ENCODE assay signal across 40 cellular contexts in genomic region chr4:68683034-68683433, GRCh38. TPM values are rescaled to one million over a fixed set of nuclear protein-coding genes. Genes with fewer than 3 reads are reported as not detected.
"Had no signal": no experiment of that assay in that cellular context is flagged by ENCODE, and none has a peak within 500 bp of the region (broad histone marks: within the 10 kb centered on the region; RNA-seq: fewer than 3 reads in every experiment).

No MANE protein-coding gene starts in this region.

- FAIRE-seq: astrocyte, endothelial cell of umbilical vein had no signal

- H3K4me3 Mint-ChIP-seq: activated CD4-positive, alpha-beta memory T cell treated with anti-CD3 and anti-CD28 coated beads for 36 hours; activated CD4-positive, alpha-beta T cell treated with anti-CD3 and anti-CD28 coated beads for 36 hours; activated CD4-positive, alpha-beta T cell treated with anti-CD3 and anti-CD28 coated beads, Interleukin-2, amount 10 ng/mL, durations not matched to agents 24 days and 14 days; activated CD8-positive, alpha-beta memory T cell treated with anti-CD3 and anti-CD28 coated beads, Interleukin-2, amount 10 ng/mL, durations not matched to agents 7 days and 5 days; activated CD8-positive, alpha-beta T cell treated with anti-CD3 and anti-CD28 coated beads, Interleukin-2, amount 10 ng/mL, durations not matched to agents 7 days and 5 days; activated naive CD8-positive, alpha-beta T cell; activated T-cell treated with anti-CD3 and anti-CD28 coated beads, Interleukin-2, amount 50 U/mL, for 24 hours; activated T-cell treated with anti-CD3 and anti-CD28 coated beads, Interleukin-2, amount 50 U/mL, for 72 hours; activated T-helper 17 cell treated with anti-CD3 and anti-CD28 coated beads, Interleukin-2, amount 50 U/mL, for 72 hours; T-helper 17 cell; T-helper 2 cell treated with Interferon-gamma antibody and Interleukin-4, amounts not matched to agents 5 μg/mL and 100 μg/mL, for 36 hours had no signal

- H3K9me3 Mint-ChIP-seq: activated CD4-positive, alpha-beta T cell treated with anti-CD3 and anti-CD28 coated beads, Interleukin-2, amount 10 ng/mL, durations not matched to agents 24 days and 14 days; T-helper 2 cell treated with Interferon-gamma antibody and Interleukin-4, amounts not matched to agents 5 μg/mL and 100 μg/mL, for 36 hours had no signal

- H3K79me2 ChIP-seq: hepatocyte had no signal

- H2AFZ ChIP-seq: hepatocyte had no signal

- H3K4me1 Mint-ChIP-seq: activated CD4-positive, alpha-beta T cell treated with anti-CD3 and anti-CD28 coated beads for 36 hours; activated CD4-positive, alpha-beta T cell treated with anti-CD3 and anti-CD28 coated beads, Interleukin-2, amount 10 ng/mL, durations not matched to agents 24 days and 14 days; activated CD8-positive, alpha-beta memory T cell treated with anti-CD3 and anti-CD28 coated beads, Interleukin-2, amount 10 ng/mL, durations not matched to agents 7 days and 5 days; activated T-helper 17 cell treated with anti-CD3 and anti-CD28 coated beads, Interleukin-2, amount 50 U/mL, for 72 hours; T-helper 17 cell had no signal

- H3K36me3 Mint-ChIP-seq: activated CD4-positive, alpha-beta memory T cell treated with anti-CD3 and anti-CD28 coated beads for 36 hours; activated CD8-positive, alpha-beta memory T cell treated with anti-CD3 and anti-CD28 coated beads, Interleukin-2, amount 10 ng/mL, durations not matched to agents 7 days and 5 days had no signal

- H3K4me3 ChIP-seq: esophagus squamous epithelium, gastroesophageal sphincter, heart right ventricle, hepatocyte had no signal

- DNase-seq: activated CD4-positive, alpha-beta memory T cell treated with anti-CD3 and anti-CD28 coated beads for 36 hours; activated CD4-positive, alpha-beta T cell treated with anti-CD3 and anti-CD28 coated beads for 36 hours; activated CD4-positive, alpha-beta T cell treated with anti-CD3 and anti-CD28 coated beads, Interleukin-2, amount 10 ng/mL, durations not matched to agents 24 days and 14 days; activated CD4-positive, CD25-positive, alpha-beta regulatory T cell; activated CD4-positive, CD25-positive, alpha-beta regulatory T cell treated with anti-CD3 and anti-CD28 coated beads, Interleukin-2, amount 50 U/mL, for 72 hours; activated CD8-positive, alpha-beta memory T cell treated with anti-CD3 and anti-CD28 coated beads, Interleukin-2, amount 10 ng/mL, durations not matched to agents 7 days and 5 days; activated CD8-positive, alpha-beta memory T cell treated with anti-CD3 and anti-CD28 coated beads, Interleukin-2, amount 50 U/mL, for 48 hours; activated CD8-positive, alpha-beta T cell treated with anti-CD3 and anti-CD28 coated beads, Interleukin-2, amount 10 ng/mL, durations not matched to agents 7 days and 5 days; activated effector memory CD4-positive, alpha-beta T cell treated with Interleukin-2 at 50 U/mL for 16 hours; activated gamma-delta T cell treated with Interleukin-2 at 50 U/mL for 16 hours; activated naive CD4-positive, alpha-beta T cell treated with anti-CD3 and anti-CD28 coated beads, Interleukin-2, amount 50 U/mL, for 16 hours; activated naive CD4-positive, alpha-beta T cell treated with Interleukin-2 at 50 U/mL for 16 hours; activated T-cell treated with anti-CD3 and anti-CD28 coated beads for 4 hours; activated T-cell treated with anti-CD3 and anti-CD28 coated beads, Interleukin-2, amount 50 U/mL, for 24 hours; activated T-cell treated with anti-CD3 and anti-CD28 coated beads, Interleukin-2, amount 50 U/mL, for 72 hours; amniotic stem cell; anterior cingulate cortex; brain microvascular endothelial cell; caudate nucleus; cortex of kidney; effector CD8-positive, alpha-beta T cell; esophagus squamous epithelium; foreskin melanocyte; heart right ventricle; T-helper 17 cell; T1000 had no signal

- H3K27me3 ChIP-seq: brain microvascular endothelial cell, esophagus squamous epithelium, gastroesophageal sphincter, heart right ventricle, hepatocyte had no signal

- H3K27ac ChIP-seq: brain microvascular endothelial cell, epithelial cell of prostate, esophagus squamous epithelium, gastroesophageal sphincter, heart right ventricle, hepatocyte had no signal

- H3K27ac Mint-ChIP-seq: activated CD4-positive, alpha-beta memory T cell treated with anti-CD3 and anti-CD28 coated beads for 36 hours; activated CD4-positive, alpha-beta T cell treated with anti-CD3 and anti-CD28 coated beads for 36 hours; activated CD4-positive, alpha-beta T cell treated with anti-CD3 and anti-CD28 coated beads, Interleukin-2, amount 10 ng/mL, durations not matched to agents 24 days and 14 days; activated CD8-positive, alpha-beta memory T cell treated with anti-CD3 and anti-CD28 coated beads, Interleukin-2, amount 10 ng/mL, durations not matched to agents 7 days and 5 days; activated CD8-positive, alpha-beta T cell treated with anti-CD3 and anti-CD28 coated beads, Interleukin-2, amount 10 ng/mL, durations not matched to agents 7 days and 5 days; activated naive CD8-positive, alpha-beta T cell; activated T-cell treated with anti-CD3 and anti-CD28 coated beads, Interleukin-2, amount 50 U/mL, for 24 hours; activated T-cell treated with anti-CD3 and anti-CD28 coated beads, Interleukin-2, amount 50 U/mL, for 72 hours; activated T-helper 17 cell treated with anti-CD3 and anti-CD28 coated beads, Interleukin-2, amount 50 U/mL, for 72 hours; T-helper 17 cell; T-helper 2 cell treated with Interferon-gamma antibody and Interleukin-4, amounts not matched to agents 5 μg/mL and 100 μg/mL, for 36 hours had no signal

- H3K9me3 ChIP-seq: esophagus squamous epithelium had no signal

- H3K4me1 ChIP-seq: esophagus squamous epithelium, gastroesophageal sphincter, heart right ventricle had no signal

- H3K27me3 Mint-ChIP-seq: activated CD4-positive, alpha-beta T cell treated with anti-CD3 and anti-CD28 coated beads, Interleukin-2, amount 10 ng/mL, durations not matched to agents 24 days and 14 days; activated CD8-positive, alpha-beta memory T cell treated with anti-CD3 and anti-CD28 coated beads, Interleukin-2, amount 10 ng/mL, durations not matched to agents 7 days and 5 days; activated T-cell treated with anti-CD3 and anti-CD28 coated beads, Interleukin-2, amount 50 U/mL, for 24 hours; T-helper 17 cell had no signal

- ATAC-seq: activated CD4-positive, alpha-beta T cell treated with anti-CD3 and anti-CD28 coated beads for 36 hours; activated CD8-positive, alpha-beta memory T cell treated with anti-CD3 and anti-CD28 coated beads, Interleukin-2, amount 10 ng/mL, durations not matched to agents 7 days and 5 days; activated CD8-positive, alpha-beta T cell treated with anti-CD3 and anti-CD28 coated beads, Interleukin-2, amount 10 ng/mL, durations not matched to agents 7 days and 5 days; activated T-cell treated with anti-CD3 and anti-CD28 coated beads, Interleukin-2, amount 50 U/mL, for 72 hours; activated T-helper 17 cell treated with anti-CD3 and anti-CD28 coated beads, Interleukin-2, amount 50 U/mL, for 72 hours; gastroesophageal sphincter; heart right ventricle; T-helper 17 cell had no signal

- H3K4me2 ChIP-seq: hepatocyte had no signal

- H3K36me3 ChIP-seq: brain microvascular endothelial cell, esophagus squamous epithelium, gastroesophageal sphincter, heart right ventricle had no signal

RNA-seq across cellular contexts. Expression of gene UGT2B15, which starts 12.6 kb away (rescaled TPM):
- total RNA-seq: activated CD4-positive, alpha-beta memory T cell treated with anti-CD3 and anti-CD28 coated beads for 36 hours; activated CD4-positive, alpha-beta T cell treated with anti-CD3 and anti-CD28 coated beads for 36 hours; activated CD4-positive, alpha-beta T cell treated with anti-CD3 and anti-CD28 coated beads, Interleukin-2, amount 10 ng/mL, durations not matched to agents 24 days and 14 days; activated CD8-positive, alpha-beta memory T cell treated with anti-CD3 and anti-CD28 coated beads for 36 hours; activated CD8-positive, alpha-beta memory T cell treated with anti-CD3 and anti-CD28 coated beads, Interleukin-2, amount 10 ng/mL, durations not matched to agents 7 days and 5 days; activated CD8-positive, alpha-beta T cell treated with anti-CD3 and anti-CD28 coated beads, Interleukin-2, amount 10 ng/mL, durations not matched to agents 7 days and 5 days; activated T-cell treated with anti-CD3 and anti-CD28 coated beads, Interleukin-2, amount 50 U/mL, for 72 hours; activated T-helper 17 cell treated with anti-CD3 and anti-CD28 coated beads, Interleukin-2, amount 50 U/mL, for 72 hours; astrocyte; chondrocyte; dermis microvascular lymphatic vessel endothelial cell; endothelial cell of umbilical vein; esophagus squamous epithelium; fibroblast of lung; fibroblast of villous mesenchyme; gastroesophageal sphincter; glomerular endothelial cell; heart right ventricle; T-helper 17 cell had no signal
- polyA plus RNA-seq: endothelial cell of umbilical vein, fibroblast of lung, heart right ventricle had no signal
